ENCODE assay signal across 26 cellular contexts in the genomic region with DNA sequence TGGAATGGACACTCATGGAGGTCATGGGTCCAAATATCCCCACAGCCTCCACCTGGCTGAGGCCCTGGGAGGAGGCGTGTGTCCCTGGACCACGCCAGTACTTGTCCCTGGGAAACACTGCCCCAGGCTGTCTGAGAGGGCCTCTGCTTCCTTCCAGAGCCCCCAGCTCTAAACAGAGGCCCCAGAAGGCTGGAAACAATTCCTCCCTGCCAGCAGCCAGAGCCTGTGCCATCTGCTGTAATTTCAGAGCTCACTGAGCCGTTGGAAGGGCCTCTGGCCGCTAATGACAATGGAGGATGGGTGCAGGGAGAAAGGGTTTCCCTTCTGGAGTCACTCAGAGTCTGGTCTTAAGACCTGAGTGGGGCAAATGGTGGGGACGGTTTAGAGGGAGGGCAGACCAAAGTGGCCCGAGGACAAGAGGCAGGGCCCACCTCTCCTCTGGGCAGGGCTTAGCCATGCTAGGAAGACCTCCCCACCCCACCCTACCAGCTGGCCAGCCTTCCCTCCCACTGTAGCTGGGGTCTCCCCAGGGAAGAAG. TPM values are rescaled to one million over a fixed set of nuclear protein-coding genes. Genes with fewer than 3 reads are reported as not detected.
DNase-seq lines count a peak whose midpoint lies in the region; ATAC-seq and TF ChIP-seq lines count a peak whose summit lies in the region.
"Had no signal": no experiment of that assay in that cellular context is flagged by ENCODE, and none has a peak within 500 bp of the region (broad histone marks: within the 10 kb centered on the region; RNA-seq: fewer than 3 reads in every experiment).

No MANE protein-coding gene starts in this region.

- POLR2A ChIA-PET in WTC11 (lab: Charles Lee): no interaction called here

- no peak for TF ChIP-seq CTCF in WTC11 (IDR thresholded peaks at IDR 0.05)

- CTCF ChIA-PET in WTC11 (lab: Charles Lee): interaction anchor here (1.6 kb wide), 1 partner anchor 28 kb away, joined by 8 read pairs; no protein-coding TSS in a partner anchor

- peaks cover 3% of the 10 kb centered on the region; the same call in 1 of the 2 replicates for H3K4me1 Mint-ChIP-seq in WTC11
- no peaks in the 10 kb centered on the region for H3K4me1 Mint-ChIP-seq in T-helper 17 cell
- H3K4me1 Mint-ChIP-seq: activated CD4-positive, alpha-beta memory T cell treated with anti-CD3 and anti-CD28 coated beads, Interleukin-2, amount 10 ng/mL, durations not matched to agents 7 days and 5 days; memory B cell had no signal

- no peak overlapping the region for H3K4me3 Mint-ChIP-seq in WTC11
- H3K4me3 Mint-ChIP-seq in T-helper 17 cell: no peak overlapping the region
- H3K4me3 Mint-ChIP-seq: activated CD4-positive, alpha-beta memory T cell treated with anti-CD3 and anti-CD28 coated beads, Interleukin-2, amount 10 ng/mL, durations not matched to agents 7 days and 5 days; CD4-positive, CD25-positive, alpha-beta regulatory T cell; memory B cell; stimulated activated naive CD8-positive, alpha-beta T cell treated with anti-CD3 and anti-CD28 coated beads, Interleukin-15, Interleukin-2, amounts not matched to agents 100 ng/mL and 50 ng/mL, for 24 hours had no signal

- in situ Hi-C loops in G401 (cut with HindIII; ENCODE audit: low sequenced_read_pairs): no loop called here

- H3K36me3 Mint-ChIP-seq in WTC11 (no peaks in the 10 kb centered on the region), T-helper 17 cell (ENCODE audit: low read depth) (no peaks in the 10 kb centered on the region)
- H3K36me3 Mint-ChIP-seq: CD4-positive, CD25-positive, alpha-beta regulatory T cell; memory B cell had no signal

- no peaks in the 10 kb centered on the region for H3K9me3 Mint-ChIP-seq in WTC11
- H3K9me3 Mint-ChIP-seq: activated CD4-positive, alpha-beta memory T cell treated with anti-CD3 and anti-CD28 coated beads, Interleukin-2, amount 10 ng/mL, durations not matched to agents 7 days and 5 days; memory B cell; stimulated activated naive CD8-positive, alpha-beta T cell treated with anti-CD3 and anti-CD28 coated beads, Interleukin-15, Interleukin-2, amounts not matched to agents 100 ng/mL and 50 ng/mL, for 24 hours had no signal

- peak; percentile 88 for DNase-seq in G401 (ENCODE audit: low spot score)
- DNase-seq in NCI-H2227 (lab: John Stamatoyannopoulos, UW; ENCODE audit: unreplicated experiment): peak; percentile 37
- peak; percentile 5 for DNase-seq in WTC11 (ENCODE audit: low spot score)
- peak; percentile 55 for DNase-seq in retina
- no peak for DNase-seq in T-helper 17 cell
- no peak for DNase-seq in activated gamma-delta T cell (lab: John Stamatoyannopoulos, UW)
- DNase-seq: activated CD4-positive, alpha-beta memory T cell treated with anti-CD3 and anti-CD28 coated beads, Interleukin-2, amount 10 ng/mL, durations not matched to agents 7 days and 5 days; adrenal gland; brain microvascular endothelial cell; CD4-positive, CD25-positive, alpha-beta regulatory T cell; colonic mucosa; effector memory CD4-positive, alpha-beta T cell; foreskin fibroblast; heart right ventricle; NCI-H1436; NCI-H774; SHP77 had no signal

- H3K27ac Mint-ChIP-seq in WTC11 (no peak overlapping the region), T-helper 17 cell (no peak overlapping the region)
- H3K27ac Mint-ChIP-seq: activated CD4-positive, alpha-beta memory T cell treated with anti-CD3 and anti-CD28 coated beads, Interleukin-2, amount 10 ng/mL, durations not matched to agents 7 days and 5 days; CD4-positive, CD25-positive, alpha-beta regulatory T cell; memory B cell; stimulated activated naive CD8-positive, alpha-beta T cell treated with anti-CD3 and anti-CD28 coated beads, Interleukin-15, Interleukin-2, amounts not matched to agents 100 ng/mL and 50 ng/mL, for 24 hours had no signal

- H3K27me3 Mint-ChIP-seq in WTC11 (ENCODE audit: low read depth) (peaks cover 61% of the 10 kb centered on the region), T-helper 17 cell (peaks cover 54% of the 10 kb centered on the region)

- no peaks in the 10 kb centered on the region for H3K9me3 ChIP-seq in T-helper 17 cell (ENCODE audit: control insufficient read depth, low read length, poor library complexity, severe bottlenecking)
- H3K9me3 ChIP-seq: adrenal gland, colonic mucosa, heart right ventricle, ovary, right atrium auricular region, tibial artery had no signal

- no peak for ATAC-seq in WTC11
- ATAC-seq in T-helper 17 cell: no peak
- ATAC-seq in HG02642 (IDR thresholded peaks at IDR 0.05; ENCODE audit: poor library complexity, unreplicated experiment): no peak
- ATAC-seq: heart right ventricle, left colon had no signal

TF ChIP-seq in WTC11, 78 proteins besides CTCF, POLR2A, EP300 and RAD21:
- no peak for TF ChIP-seq NFYB (CRISPR knock-in tag; conservative IDR thresholded peaks at IDR 0.05; ENCODE audit: low read depth)
- TF ChIP-seq, protein P1, sequence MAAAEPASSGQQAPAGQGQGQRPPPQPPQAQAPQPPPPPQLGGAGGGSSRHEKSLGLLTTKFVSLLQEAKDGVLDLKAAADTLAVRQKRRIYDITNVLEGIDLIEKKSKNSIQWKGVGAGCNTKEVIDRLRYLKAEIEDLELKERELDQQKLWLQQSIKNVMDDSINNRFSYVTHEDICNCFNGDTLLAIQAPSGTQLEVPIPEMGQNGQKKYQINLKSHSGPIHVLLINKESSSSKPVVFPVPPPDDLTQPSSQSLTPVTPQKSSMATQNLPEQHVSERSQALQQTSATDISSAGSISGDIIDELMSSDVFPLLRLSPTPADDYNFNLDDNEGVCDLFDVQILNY (CRISPR knock-in tag; IDR thresholded peaks at IDR 0.05): no peak
- TF ChIP-seq, protein P2, sequence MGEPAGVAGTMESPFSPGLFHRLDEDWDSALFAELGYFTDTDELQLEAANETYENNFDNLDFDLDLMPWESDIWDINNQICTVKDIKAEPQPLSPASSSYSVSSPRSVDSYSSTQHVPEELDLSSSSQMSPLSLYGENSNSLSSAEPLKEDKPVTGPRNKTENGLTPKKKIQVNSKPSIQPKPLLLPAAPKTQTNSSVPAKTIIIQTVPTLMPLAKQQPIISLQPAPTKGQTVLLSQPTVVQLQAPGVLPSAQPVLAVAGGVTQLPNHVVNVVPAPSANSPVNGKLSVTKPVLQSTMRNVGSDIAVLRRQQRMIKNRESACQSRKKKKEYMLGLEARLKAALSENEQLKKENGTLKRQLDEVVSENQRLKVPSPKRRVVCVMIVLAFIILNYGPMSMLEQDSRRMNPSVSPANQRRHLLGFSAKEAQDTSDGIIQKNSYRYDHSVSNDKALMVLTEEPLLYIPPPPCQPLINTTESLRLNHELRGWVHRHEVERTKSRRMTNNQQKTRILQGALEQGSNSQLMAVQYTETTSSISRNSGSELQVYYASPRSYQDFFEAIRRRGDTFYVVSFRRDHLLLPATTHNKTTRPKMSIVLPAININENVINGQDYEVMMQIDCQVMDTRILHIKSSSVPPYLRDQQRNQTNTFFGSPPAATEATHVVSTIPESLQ (CRISPR knock-in tag; IDR thresholded peaks at IDR 0.05): no peak
- TF ChIP-seq NR1H2 (CRISPR knock-in tag; IDR thresholded peaks at IDR 0.05): no peak
- no peak for TF ChIP-seq MXD4 (CRISPR knock-in tag; IDR thresholded peaks at IDR 0.05; ENCODE audit: borderline replicate concordance)
- no peak for TF ChIP-seq NR2C2 (CRISPR knock-in tag; IDR thresholded peaks at IDR 0.05)
- TF ChIP-seq, protein P3, sequence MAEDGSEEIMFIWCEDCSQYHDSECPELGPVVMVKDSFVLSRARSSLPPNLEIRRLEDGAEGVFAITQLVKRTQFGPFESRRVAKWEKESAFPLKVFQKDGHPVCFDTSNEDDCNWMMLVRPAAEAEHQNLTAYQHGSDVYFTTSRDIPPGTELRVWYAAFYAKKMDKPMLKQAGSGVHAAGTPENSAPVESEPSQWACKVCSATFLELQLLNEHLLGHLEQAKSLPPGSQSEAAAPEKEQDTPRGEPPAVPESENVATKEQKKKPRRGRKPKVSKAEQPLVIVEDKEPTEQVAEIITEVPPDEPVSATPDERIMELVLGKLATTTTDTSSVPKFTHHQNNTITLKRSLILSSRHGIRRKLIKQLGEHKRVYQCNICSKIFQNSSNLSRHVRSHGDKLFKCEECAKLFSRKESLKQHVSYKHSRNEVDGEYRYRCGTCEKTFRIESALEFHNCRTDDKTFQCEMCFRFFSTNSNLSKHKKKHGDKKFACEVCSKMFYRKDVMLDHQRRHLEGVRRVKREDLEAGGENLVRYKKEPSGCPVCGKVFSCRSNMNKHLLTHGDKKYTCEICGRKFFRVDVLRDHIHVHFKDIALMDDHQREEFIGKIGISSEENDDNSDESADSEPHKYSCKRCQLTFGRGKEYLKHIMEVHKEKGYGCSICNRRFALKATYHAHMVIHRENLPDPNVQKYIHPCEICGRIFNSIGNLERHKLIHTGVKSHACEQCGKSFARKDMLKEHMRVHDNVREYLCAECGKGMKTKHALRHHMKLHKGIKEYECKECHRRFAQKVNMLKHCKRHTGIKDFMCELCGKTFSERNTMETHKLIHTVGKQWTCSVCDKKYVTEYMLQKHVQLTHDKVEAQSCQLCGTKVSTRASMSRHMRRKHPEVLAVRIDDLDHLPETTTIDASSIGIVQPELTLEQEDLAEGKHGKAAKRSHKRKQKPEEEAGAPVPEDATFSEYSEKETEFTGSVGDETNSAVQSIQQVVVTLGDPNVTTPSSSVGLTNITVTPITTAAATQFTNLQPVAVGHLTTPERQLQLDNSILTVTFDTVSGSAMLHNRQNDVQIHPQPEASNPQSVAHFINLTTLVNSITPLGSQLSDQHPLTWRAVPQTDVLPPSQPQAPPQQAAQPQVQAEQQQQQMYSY (CRISPR knock-in tag; IDR thresholded peaks at IDR 0.05): no peak
- TF ChIP-seq HMGA2 (CRISPR knock-in tag; IDR thresholded peaks at IDR 0.05): no peak
- no peak for TF ChIP-seq ZBTB21 (CRISPR knock-in tag; IDR thresholded peaks at IDR 0.05; ENCODE audit: borderline replicate concordance)

RNA-seq across cellular contexts. Expression of a gene that starts 7.1 kb away (rescaled TPM):
- not detected in 2 replicates for total RNA-seq in G401 (2014; rRNA removed; shearing (Covaris generic))
- total RNA-seq in WTC11 (2021) (not detected in 3 replicates), T-helper 17 cell (not detected)
- total RNA-seq: activated CD4-positive, alpha-beta memory T cell treated with anti-CD3 and anti-CD28 coated beads, Interleukin-2, amount 10 ng/mL, durations not matched to agents 7 days and 5 days; adrenal gland; CD4-positive, CD25-positive, alpha-beta regulatory T cell; heart right ventricle; M059J; myocyte; ovary; right atrium auricular region had no signal

RNA-seq across cellular contexts. Expression of a gene that starts 10.8 kb away (rescaled TPM):
- not detected in 2 replicates for total RNA-seq in G401 (2014; rRNA removed; shearing (Covaris generic))
- total RNA-seq in WTC11 (2021) (0.07 to 0.13 TPM (median 0.09 TPM) in 3 replicates), T-helper 17 cell (not detected)
- total RNA-seq: activated CD4-positive, alpha-beta memory T cell treated with anti-CD3 and anti-CD28 coated beads, Interleukin-2, amount 10 ng/mL, durations not matched to agents 7 days and 5 days; CD4-positive, CD25-positive, alpha-beta regulatory T cell; heart right ventricle; M059J; myocyte; ovary; right atrium auricular region had no signal

RNA-seq across cellular contexts. Expression of a gene that starts 58.5 kb away (rescaled TPM):
- not detected in 2 replicates for total RNA-seq in G401 (2014; rRNA removed; shearing (Covaris generic))
- total RNA-seq in WTC11 (2021) (not detected in 3 replicates), T-helper 17 cell (not detected)
- total RNA-seq: activated CD4-positive, alpha-beta memory T cell treated with anti-CD3 and anti-CD28 coated beads, Interleukin-2, amount 10 ng/mL, durations not matched to agents 7 days and 5 days; adrenal gland; CD4-positive, CD25-positive, alpha-beta regulatory T cell; colonic mucosa; heart right ventricle; left colon; M059J; myocyte; ovary; right atrium auricular region had no signal

Comparison
In these comparisons a context has a peak if more than half of its experiments do, and no peak if none do; other contexts are left out.
1. DNase-seq: peak in G401 (single experiment), NCI-H2227 (single experiment), WTC11 (single experiment) and retina (single experiment); none in T-helper 17 cell (0 of 3) and activated gamma-delta T cell (single experiment).